Comparison of ENCODE assay signal across 8 cellular contexts in the genomic region with DNA sequence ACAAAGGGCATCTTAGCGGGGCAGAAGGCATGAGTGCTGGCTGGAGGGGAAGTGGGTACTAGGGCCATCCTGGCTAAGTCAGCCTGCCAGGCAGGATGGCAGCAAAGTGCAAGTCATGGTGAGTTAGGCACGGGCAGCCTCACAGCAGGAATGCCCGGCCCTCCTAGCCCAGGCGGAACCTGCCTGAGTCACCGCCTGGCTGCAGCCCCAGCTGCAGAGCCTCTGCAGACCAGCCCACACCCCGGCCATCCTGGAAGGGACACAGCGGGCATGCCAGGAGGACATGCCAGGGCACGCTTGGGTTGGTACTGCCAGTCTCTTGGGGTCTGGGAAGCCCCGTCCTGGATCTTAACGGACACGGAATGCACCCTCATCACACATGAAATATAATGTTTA. TPM values are rescaled to one million over a fixed set of nuclear protein-coding genes. Genes with fewer than 3 reads are reported as not detected.
A peak's percentile ranks its signal among the peaks of the same experiment; 100 is the strongest.
DNase-seq lines count a peak whose midpoint lies in the region; TF ChIP-seq lines count a peak whose summit lies in the region.

No MANE protein-coding gene starts in this region.

- TF ChIP-seq CTCF in tibial artery (IDR thresholded peaks at IDR 0.05) (no peak), type B pancreatic cell (conservative IDR thresholded peaks at IDR 0.05) (no peak)

- no peaks in the 10 kb centered on the region for H3K9me3 ChIP-seq in tibial artery

- H3K27me3 Mint-ChIP-seq in type B pancreatic cell = peaks cover 9% of the 10 kb centered on the region

- H3K36me3 ChIP-seq in ACC112 (ENCODE audit: insufficient read depth, low read length) (no peaks in the 10 kb centered on the region), tibial artery (no peaks in the 10 kb centered on the region)

- no peak overlapping the region for H3K27ac Mint-ChIP-seq in type B pancreatic cell

- H3K27me3 ChIP-seq in ACC112 (ENCODE audit: insufficient read depth, low read length) = no peaks in the 10 kb centered on the region
- H3K27me3 ChIP-seq in tibial artery = no peaks in the 10 kb centered on the region

- peak overlapping the region; percentile 87 for H2AFZ ChIP-seq in ACC112 (ENCODE audit: low read length, unreplicated experiment)

- no peaks in the 10 kb centered on the region for H3K79me2 ChIP-seq in ACC112 (ENCODE audit: control insufficient read depth, insufficient read depth, low read length, unreplicated experiment)

- peaks cover 10% of the 10 kb centered on the region for H3K4me1 Mint-ChIP-seq in type B pancreatic cell (ENCODE audit: unreplicated experiment)

- H3K27ac ChIP-seq in ACC112 (ENCODE audit: low read depth, low read length) (peak overlapping the region; percentile 90), tibial artery (peak overlapping the region; percentile 82 to 91)

- H3K4me3 Mint-ChIP-seq in type B pancreatic cell = no peak overlapping the region

- H3K4me1 ChIP-seq in ACC112 (ENCODE audit: control insufficient read depth, insufficient read depth, low read length, unreplicated experiment) (peaks cover 18% of the 10 kb centered on the region), tibial artery (peaks cover 3 to 39% (median 29%) of the 10 kb centered on the region in 4 donors)

- DNase-seq in LHCN-M2 (ENCODE audit: low read depth) (peak; percentile 92), astrocyte of the hippocampus (ENCODE audit: low read depth, low spot score) (peak; percentile 96), kidney glomerular epithelial cell (lab: John Stamatoyannopoulos, UW) (peak; percentile 80), tibial artery (peak; percentile 76 to 96), GM19238 (ENCODE audit: insufficient read length, low spot score) (no peak), type B pancreatic cell (ENCODE audit: extremely low spot score, unreplicated experiment) (no peak)
- DNase-seq in stimulated activated naive CD4-positive, alpha-beta T cell treated with Interleukin-2 at 50 U/mL for 16 hours (lab: John Stamatoyannopoulos, UW) = no peak

- H3K9me3 Mint-ChIP-seq in type B pancreatic cell = no peaks in the 10 kb centered on the region

- no peaks in the 10 kb centered on the region for H3K36me3 Mint-ChIP-seq in type B pancreatic cell

- intact Hi-C loops in tibial artery (cut with DNase I; ENCODE audit: low total_unique reads) = no loop called here

- H3K4me3 ChIP-seq in ACC112 (ENCODE audit: low read depth, low read length) = no peak overlapping the region
- H3K4me3 ChIP-seq in tibial artery = no peak overlapping the region

RNA-seq across cellular contexts. Expression of a gene that starts 4.9 kb away (rescaled TPM):
- not detected in 2 replicates for total RNA-seq in LHCN-M2 (2014; rRNA removed)
- polyA plus RNA-seq in LHCN-M2 (2012) = 0.10 TPM
- 0.24 and 0.77 TPM in 2 replicates for total RNA-seq in type B pancreatic cell (ENCODE audit: low replicate concordance)

RNA-seq across cellular contexts. Expression of a gene that starts 36.7 kb away (rescaled TPM):
- total RNA-seq in LHCN-M2 (2014; rRNA removed) = not detected in 2 replicates
- 0.04 TPM for polyA plus RNA-seq in LHCN-M2 (2012)
- not detected in 2 replicates for total RNA-seq in type B pancreatic cell (ENCODE audit: low replicate concordance)

Comparison
In these comparisons a context has a peak if more than half of its experiments do, and no peak if none do; other contexts are left out.
1. DNase-seq: peak in LHCN-M2 (single experiment), astrocyte of the hippocampus (single experiment), kidney glomerular epithelial cell (single experiment) and tibial artery (2 of 2); none in stimulated activated naive CD4-positive, alpha-beta T cell treated with Interleukin-2 at 50 U/mL for 16 hours (single experiment), GM19238 (single experiment) and type B pancreatic cell (single experiment).